In the genomic region with DNA sequence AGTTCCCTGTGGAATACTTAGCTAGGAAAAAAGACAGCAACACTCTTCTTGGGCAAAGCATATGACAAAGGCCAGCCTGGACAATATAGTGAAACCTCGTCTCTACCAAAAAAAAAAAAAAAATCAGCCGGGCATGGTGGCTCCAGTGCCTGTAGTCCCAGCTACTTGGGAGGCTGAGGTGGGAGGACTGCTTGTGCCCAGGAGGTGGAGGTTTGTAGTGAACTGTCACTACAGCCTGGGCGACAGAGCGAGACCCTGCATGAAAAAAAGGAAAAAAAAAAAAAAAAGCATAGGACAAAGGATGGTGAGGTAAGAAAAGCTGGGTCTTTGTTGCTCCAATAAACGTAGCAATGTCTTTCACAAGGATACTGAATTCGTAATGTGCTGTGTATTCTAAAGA, we compare ENCODE assay signal across 8 cellular contexts. TPM values are rescaled to one million over a fixed set of nuclear protein-coding genes. Genes with fewer than 3 reads are reported as not detected.
DNase-seq lines count a peak whose midpoint lies in the region; ATAC-seq, FAIRE-seq and TF ChIP-seq lines count a peak whose summit lies in the region.

No MANE protein-coding gene starts in this region.

- no peaks in the 10 kb centered on the region for H3K27me3 ChIP-seq in DOHH2 (ENCODE audit: control insufficient read depth, low read length)
- H3K27me3 ChIP-seq in NT2/D1 (ENCODE audit: insufficient read depth, insufficient read length): peaks cover 4% of the 10 kb centered on the region
- peaks cover 10% of the 10 kb centered on the region for H3K27me3 ChIP-seq in endodermal cell (ENCODE audit: control insufficient read depth, insufficient read depth, low read length, poor library complexity, severe bottlenecking)
- H3K27me3 ChIP-seq in pancreas: no peaks in the 10 kb centered on the region
- no peaks in the 10 kb centered on the region for H3K27me3 ChIP-seq in uterus

- intact Hi-C loops in pancreas (cut with DNase I) (no loop called here), uterus (cut with DNase I; ENCODE audit: low total_unique reads) (no loop called here)

- peaks cover 57% of the 10 kb centered on the region for H3K79me2 ChIP-seq in DOHH2 (ENCODE audit: control insufficient read depth, low read length)

- no peak for TF ChIP-seq CTCF in DOHH2 (IDR thresholded peaks at IDR 0.05; ENCODE audit: low read depth, low read length, poor library complexity, severe bottlenecking)
- TF ChIP-seq CTCF in endodermal cell (conservative IDR thresholded peaks at IDR 0.05): no peak
- no peak for TF ChIP-seq CTCF in pancreas (IDR thresholded peaks at IDR 0.05)
- no peak for TF ChIP-seq CTCF in uterus (IDR thresholded peaks at IDR 0.05)

- H3K27ac ChIP-seq in DOHH2 (ENCODE audit: low read depth, low read length): peak overlapping the region; percentile 67
- no peak overlapping the region for H3K27ac ChIP-seq in endodermal cell (ENCODE audit: low read depth, low read length)
- H3K27ac ChIP-seq in pancreas: peak overlapping the region in 3 of 4 donors; percentile 77 to 96 (median 93)
- peak overlapping the region in 1 of 2 donors; percentile 87 for H3K27ac ChIP-seq in uterus

- H3K4me3 Mint-ChIP-seq in endodermal cell: peak overlapping the region; percentile 65

- DNase-seq in NT2/D1 (ENCODE audit: low read depth, low spot score) (no peak), endodermal cell (no peak), pancreas (no peak), uterus (no peak), left lobe of liver (ENCODE audit: low spot score) (no peak)
- DNase-seq in stimulated activated CD4-positive, alpha-beta T cell treated with anti-CD3 and anti-CD28 coated beads, Interleukin-1b, Interleukin-23, amount 100 ng/mL, for 48 hours: no peak

- H3K4me1 ChIP-seq in DOHH2 (ENCODE audit: control insufficient read depth, low read length): peaks cover 56% of the 10 kb centered on the region
- no peaks in the 10 kb centered on the region for H3K4me1 ChIP-seq in NT2/D1 (ENCODE audit: insufficient read depth, insufficient read length)
- H3K4me1 ChIP-seq in endodermal cell (ENCODE audit: control insufficient read depth, insufficient read depth, low read length): no peaks in the 10 kb centered on the region
- H3K4me1 ChIP-seq in pancreas: peaks cover 9 to 12% (median 10%) of the 10 kb centered on the region in 3 donors
- H3K4me1 ChIP-seq in uterus: no peaks in the 10 kb centered on the region

- H3K4me2 ChIP-seq in DOHH2 (ENCODE audit: low read length): peak overlapping the region; percentile 92

- no peaks in the 10 kb centered on the region for H3K9me3 Mint-ChIP-seq in endodermal cell

- H3K4me3 ChIP-seq in DOHH2 (ENCODE audit: low read length): peak overlapping the region; percentile 84
- peak overlapping the region; percentile 80 for H3K4me3 ChIP-seq in NT2/D1 (ENCODE audit: insufficient read length, low read depth)
- H3K4me3 ChIP-seq in endodermal cell (ENCODE audit: low read length): peak overlapping the region; percentile 83
- H3K4me3 ChIP-seq in pancreas: peak overlapping the region in 3 of 4 donors; percentile 58 to 80 (median 63)
- peak overlapping the region in 1 of 2 donors; percentile 82 for H3K4me3 ChIP-seq in uterus

- FAIRE-seq in pancreas (lab: Jason Lieb, UNC): no peak

- no peaks in the 10 kb centered on the region for H4K20me1 ChIP-seq in DOHH2 (ENCODE audit: control insufficient read depth, insufficient read depth, low read depth, low read length)

- no peak overlapping the region for H3K27ac Mint-ChIP-seq in endodermal cell

- peaks cover 15% of the 10 kb centered on the region for H3K4me1 Mint-ChIP-seq in endodermal cell

- 59 to 83% methylated on average over 2 to 6 of the region's 6 CpGs for WGBS in endodermal cell (ENCODE audit: insufficient coverage in 1 of 2, insufficient read length in 1 of 2), 2 experiments
- WGBS in pancreas, 2 donors: 20 to 21% methylated on average over 6 of the region's 6 CpGs

- peak overlapping the region; percentile 82 for H3K9ac ChIP-seq in NT2/D1 (ENCODE audit: insufficient read length, low read depth)
- H3K9ac ChIP-seq in endodermal cell (ENCODE audit: extremely low read depth, low read length, poor library complexity, severe bottlenecking): peak overlapping the region; percentile 70

- peaks cover 3% of the 10 kb centered on the region; the same call in 1 of the 2 replicates for H3F3A ChIP-seq in DOHH2 (ENCODE audit: control insufficient read depth, insufficient read depth)

- H3K9me2 ChIP-seq in DOHH2 (replicated peaks; ENCODE audit: control insufficient read depth, low read length): no peaks in the 10 kb centered on the region

- ATAC-seq in pancreas (no peak), left lobe of liver (no peak)
- ATAC-seq in activated CD4-positive, CD25-positive, alpha-beta regulatory T cell treated with anti-CD3 and anti-CD28 coated beads, Interleukin-2, amount 50 U/mL, for 24 hours: no peak

- no peaks in the 10 kb centered on the region for H3K9me3 ChIP-seq in DOHH2 (ENCODE audit: control insufficient read depth, insufficient read depth, low read length)
- no peaks in the 10 kb centered on the region; the same call in 1 of the 2 replicates for H3K9me3 ChIP-seq in NT2/D1 (ENCODE audit: insufficient read depth, low read length)
- H3K9me3 ChIP-seq in endodermal cell (ENCODE audit: control insufficient read depth, low read length): no peaks in the 10 kb centered on the region
- no peaks in the 10 kb centered on the region for H3K9me3 ChIP-seq in pancreas
- H3K9me3 ChIP-seq in uterus: no peaks in the 10 kb centered on the region

- H3K27me3 Mint-ChIP-seq in endodermal cell (ENCODE audit: insufficient read depth): peaks cover 6% of the 10 kb centered on the region

- H3K36me3 ChIP-seq in DOHH2 (ENCODE audit: control insufficient read depth, low read length) (peaks cover 20% of the 10 kb centered on the region), NT2/D1 (ENCODE audit: insufficient read depth, insufficient read length, low read length) (no peaks in the 10 kb centered on the region), endodermal cell (ENCODE audit: control insufficient read depth, insufficient read depth, low read length) (no peaks in the 10 kb centered on the region), pancreas (no peaks in the 10 kb centered on the region), uterus (no peaks in the 10 kb centered on the region)

- peaks cover 5% of the 10 kb centered on the region for H3K36me3 Mint-ChIP-seq in endodermal cell (ENCODE audit: low read depth)

- TF ChIP-seq POLR2A in uterus (IDR thresholded peaks at IDR 0.05): no peak

RNA-seq across cellular contexts. Expression of a gene that starts 1.1 kb away (rescaled TPM):
- total RNA-seq in endodermal cell (10 to 100 TPM; 11.5 to 17.5 TPM), pancreas (1 to 10 TPM; 4.0 to 7.4 (median 4.8) TPM), uterus (10 to 100 TPM in 3 of 4 donors, 1 to 10 TPM in 1; 2.8 to 22.3 (median 12.8) TPM), left lobe of liver (2.9 TPM)
- 16.0 TPM for polyA plus RNA-seq in endodermal cell (2013, experiment 1 of 2)
- polyA plus RNA-seq in endodermal cell (2013, experiment 2 of 2): 15.3 TPM
- 1 to 10 TPM; 1.1 to 3.9 TPM for polyA plus RNA-seq in pancreas

RNA-seq across cellular contexts. Expression of a gene that starts 1.4 kb away (rescaled TPM):
- total RNA-seq in endodermal cell: 1 to 10 TPM; 8.8 to 9.3 TPM
- polyA plus RNA-seq in endodermal cell (2013, experiment 1 of 2): 7.1 TPM
- 8.2 TPM for polyA plus RNA-seq in endodermal cell (2013, experiment 2 of 2)
- total RNA-seq in pancreas: under 1 TPM; 0.13 to 0.81 (median 0.35) TPM
- polyA plus RNA-seq in pancreas: under 1 TPM; 0.27 to 0.47 TPM
- 10 to 100 TPM in 1 of 4 donors, 1 to 10 TPM in 1, not detected in 2; 1.1 to 10.9 TPM for total RNA-seq in uterus
- total RNA-seq in left lobe of liver: 0.23 TPM
